In genomic region chr18:48519431-48520100, GRCh38 we compare ENCODE assay signal across 20 cellular contexts. TPM values are rescaled to one million over a fixed set of nuclear protein-coding genes. Genes with fewer than 3 reads are reported as not detected.
DNase-seq lines count a peak whose midpoint lies in the region; FAIRE-seq and TF ChIP-seq lines count a peak whose summit lies in the region.
"Had no signal": no experiment of that assay in that cellular context is flagged by ENCODE, and none has a peak within 500 bp of the region (broad histone marks: within the 10 kb centered on the region; RNA-seq: fewer than 3 reads in every experiment).

No MANE protein-coding gene starts in this region.

- no peaks in the 10 kb centered on the region for H4K20me1 ChIP-seq in PC-9 (ENCODE audit: insufficient read depth)
- H4K20me1 ChIP-seq in endothelial cell of umbilical vein (replicated peaks; ENCODE audit: control insufficient read depth, extremely low read depth, insufficient read depth, low read length) = no peaks in the 10 kb centered on the region
- H4K20me1 ChIP-seq in keratinocyte (ENCODE audit: control insufficient read depth, extremely low read depth, insufficient read depth, low read length) = no peaks in the 10 kb centered on the region
- no peaks in the 10 kb centered on the region for H4K20me1 ChIP-seq in MM.1S (ENCODE audit: insufficient read depth, low read length)
- H4K20me1 ChIP-seq: BLaER1 treated with 17β-estradiol and CSF1 and Interleukin-3, amounts not matched to agents 10 nM and 100 nM had no signal

- H3K79me2 ChIP-seq in PC-9 (ENCODE audit: low read depth) (no peaks in the 10 kb centered on the region), endothelial cell of umbilical vein (ENCODE audit: control insufficient read depth, insufficient read depth, low read length) (no peaks in the 10 kb centered on the region), keratinocyte (ENCODE audit: control insufficient read depth, insufficient read depth, low read length) (no peaks in the 10 kb centered on the region), MM.1S (ENCODE audit: low read length) (no peaks in the 10 kb centered on the region)

- H3K9me2 ChIP-seq in PC-9 (ENCODE audit: insufficient read depth) (no peaks in the 10 kb centered on the region), MM.1S (replicated peaks; ENCODE audit: insufficient read depth, low read length) (no peaks in the 10 kb centered on the region)

- POLR2A ChIA-PET in PC-9 (lab: Charles Lee; ENCODE audit: unreplicated experiment) = interaction anchor here (0.5 to 0.7 kb wide), 3 partner anchors 15 to 475 kb away, joined by 3 to 6 read pairs (median 4); no protein-coding TSS in a partner anchor
- POLR2A ChIA-PET in endothelial cell of umbilical vein (lab: Charles Lee) = no interaction called here
- POLR2A ChIA-PET in GM10248 (lab: Yijun Ruan, JAX) = no interaction called here

- H3K9me3 ChIP-seq in PC-9 (ENCODE audit: insufficient read depth, low read depth) (no peaks in the 10 kb centered on the region), endothelial cell of umbilical vein (replicated peaks; ENCODE audit: control insufficient read depth, insufficient read depth, low read length) (no peaks in the 10 kb centered on the region), keratinocyte (ENCODE audit: control insufficient read depth, low read depth, low read length) (no peaks in the 10 kb centered on the region), MM.1S (replicated peaks; ENCODE audit: insufficient read depth, low read length) (no peaks in the 10 kb centered on the region), colonic mucosa (no peaks in the 10 kb centered on the region)

- peak; percentile 83 for FAIRE-seq in endothelial cell of umbilical vein (lab: Jason Lieb, UNC)
- peak; percentile 5 for FAIRE-seq in keratinocyte (lab: Jason Lieb, UNC)
- FAIRE-seq: GM12891, HTR-8/SVneo had no signal

- dilution Hi-C loops in endothelial cell of umbilical vein (cut with MboI; ENCODE audit: extremely low pct_ligation_motif_present, low sequenced_read_pairs) = no loop called here
- dilution Hi-C loops in keratinocyte (cut with MboI; ENCODE audit: extremely low pct_ligation_motif_present, low sequenced_read_pairs) = no loop called here

- BruUV-seq in PC-9 (replicated peaks; lab: Mats Ljungman, UMichigan) (no TSS peak), endothelial cell of umbilical vein (replicated peaks; lab: Mats Ljungman, UMichigan) (no TSS peak)

- H3K36me3 ChIP-seq in PC-9 (ENCODE audit: low read depth) (no peaks in the 10 kb centered on the region), endothelial cell of umbilical vein (ENCODE audit: control insufficient read depth in 2 of 2, extremely low read depth in 1 of 2, insufficient read depth in 2 of 2, low read length in 2 of 2) (no peaks in the 10 kb centered on the region), keratinocyte (ENCODE audit: control insufficient read depth in 2 of 2, extremely low read depth in 1 of 2, insufficient read depth in 2 of 2, low read length in 2 of 2) (no peaks in the 10 kb centered on the region), MM.1S (replicated peaks; ENCODE audit: insufficient read depth, low read length) (no peaks in the 10 kb centered on the region), colonic mucosa (no peaks in the 10 kb centered on the region)
- H3K36me3 ChIP-seq: BLaER1 treated with 17β-estradiol and CSF1 and Interleukin-3, amounts not matched to agents 10 nM and 100 nM had no signal

- H3K9ac ChIP-seq in endothelial cell of umbilical vein (replicated peaks; ENCODE audit: extremely low read depth, insufficient read depth, low read length) (no peak overlapping the region), keratinocyte (ENCODE audit: control insufficient read depth, extremely low read depth, insufficient read depth, low read length) (no peak overlapping the region), MM.1S (ENCODE audit: low read length) (no peak overlapping the region), colonic mucosa (ENCODE audit: low read depth in 2 of 2, low read length in 2 of 2) (no peak overlapping the region)
- H3K9ac ChIP-seq: BLaER1 treated with 17β-estradiol and CSF1 and Interleukin-3, amounts not matched to agents 10 nM and 100 nM had no signal

- H3K27me3 ChIP-seq in PC-9 (ENCODE audit: insufficient read depth, low read depth) = no peaks in the 10 kb centered on the region
- H3K27me3 ChIP-seq in endothelial cell of umbilical vein (ENCODE audit: control insufficient read depth in 2 of 2, insufficient read depth in 2 of 2, low read length in 2 of 2) = no peaks in the 10 kb centered on the region
- H3K27me3 ChIP-seq in keratinocyte (ENCODE audit: control insufficient read depth, extremely low read depth, insufficient read depth, low read length) = peaks cover 5% of the 10 kb centered on the region
- no peaks in the 10 kb centered on the region for H3K27me3 ChIP-seq in MM.1S (replicated peaks; ENCODE audit: insufficient read depth, low read length)
- H3K27me3 ChIP-seq in colonic mucosa = no peaks in the 10 kb centered on the region
- H3K27me3 ChIP-seq: BLaER1 treated with 17β-estradiol and CSF1 and Interleukin-3, amounts not matched to agents 10 nM and 100 nM had no signal

- H3K4me2 ChIP-seq in PC-9 (peak overlapping the region; percentile 6; the same call in 1 of the 2 replicates), endothelial cell of umbilical vein (ENCODE audit: insufficient read depth, low read length) (no peak overlapping the region), keratinocyte (ENCODE audit: control insufficient read depth, extremely low read depth, insufficient read depth, low read depth, low read length) (no peak overlapping the region), MM.1S (ENCODE audit: low read depth, low read length) (no peak overlapping the region)
- H3K4me2 ChIP-seq: BLaER1 treated with 17β-estradiol and CSF1 and Interleukin-3, amounts not matched to agents 10 nM and 100 nM; GM23338 had no signal

- H3K27ac ChIP-seq in PC-9 (no peak overlapping the region), endothelial cell of umbilical vein (ENCODE audit: insufficient read depth, low read depth, low read length) (no peak overlapping the region), keratinocyte (ENCODE audit: control insufficient read depth, insufficient read depth, low read length) (no peak overlapping the region), MM.1S (ENCODE audit: low read length) (no peak overlapping the region), colonic mucosa (no peak overlapping the region)
- H3K27ac ChIP-seq: BLaER1 treated with 17β-estradiol and CSF1 and Interleukin-3, amounts not matched to agents 10 nM and 100 nM; HL-60 had no signal

- intact Hi-C loops in PC-9 (cut with micrococcal nuclease; ENCODE audit: unreplicated experiment) (no loop called here), endothelial cell of umbilical vein (cut with micrococcal nuclease) (no loop called here), colonic mucosa (cut with DNase I) (no loop called here)

- CTCF ChIA-PET in PC-9 (lab: Charles Lee) = no interaction called here
- CTCF ChIA-PET in endothelial cell of umbilical vein (lab: Charles Lee) = interaction anchor here (1.0 to 1.4 kb wide), 5 partner anchors 11 to 74 kb away, joined by 3 to 5 read pairs (median 3); no protein-coding TSS in a partner anchor
- CTCF ChIA-PET in GM10248 (lab: Yijun Ruan, JAX) = no interaction called here

- TF ChIP-seq POLR2A in endothelial cell of umbilical vein (IDR thresholded peaks at IDR 0.05; ENCODE audit: low read depth, low read length) = no peak

- H3F3A ChIP-seq in PC-9 (ENCODE audit: insufficient read depth, low read depth) (no peaks in the 10 kb centered on the region), MM.1S (ENCODE audit: insufficient read depth, low read length) (no peaks in the 10 kb centered on the region)

- H3K4me3 ChIP-seq in PC-9 (no peak overlapping the region), endothelial cell of umbilical vein (replicated peaks in 1 of 3; ENCODE audit: insufficient read depth in 1 of 3, low read depth in 1 of 3, low read length in 3 of 3) (no peak overlapping the region), keratinocyte (ENCODE audit: control insufficient read depth in 2 of 3, extremely low read depth in 1 of 3, insufficient read depth in 2 of 3, low read depth in 1 of 3, low read length in 3 of 3) (no peak overlapping the region), MM.1S (ENCODE audit: low read length) (no peak overlapping the region), colonic mucosa (no peak overlapping the region)
- H3K4me3 ChIP-seq: BLaER1 treated with 17β-estradiol and CSF1 and Interleukin-3, amounts not matched to agents 10 nM and 100 nM; GM23338 had no signal

- H3K4me1 ChIP-seq in PC-9 (replicated peaks; ENCODE audit: insufficient read depth) (peaks cover 11% of the 10 kb centered on the region; the same call in 1 of the 2 replicates), endothelial cell of umbilical vein (ENCODE audit: control insufficient read depth, extremely low read depth, insufficient read depth, low read length) (peaks cover 5% of the 10 kb centered on the region), keratinocyte (ENCODE audit: control insufficient read depth, extremely low read depth, insufficient read depth, low read length) (no peaks in the 10 kb centered on the region), MM.1S (ENCODE audit: low read length) (0 out of 2 replicates have a peak, but pooled peaks cover 2% of the 10 kb centered on the region), colonic mucosa (no peaks in the 10 kb centered on the region)

- DNase-seq in ELR (ENCODE audit: low read depth) = peak; percentile 33
- DNase-seq in PC-9 = no peak
- peak; percentile 58 for DNase-seq in endothelial cell of umbilical vein (ENCODE audit: low read depth, low spot score)
- DNase-seq in keratinocyte (ENCODE audit: low read depth, low spot score) = no peak
- no peak for DNase-seq in NCI-H526 (lab: John Stamatoyannopoulos, UW)
- DNase-seq in GM10248 (ENCODE audit: extremely low spot score) = no peak
- DNase-seq in MM.1S = no peak
- DNase-seq in colonic mucosa = no peak
- DNase-seq: 8988T; Calu3; CD8-positive, alpha-beta T cell; DMS79 treated with DMSO at 0.1 percent for 48 hours; H7; HFFc6; IMR-90 had no signal

- H2AFZ ChIP-seq in PC-9 (no peak overlapping the region), endothelial cell of umbilical vein (ENCODE audit: low read depth, low read length) (no peak overlapping the region), keratinocyte (ENCODE audit: control insufficient read depth, low read length) (no peak overlapping the region), MM.1S (ENCODE audit: low read length) (no peak overlapping the region)
- H2AFZ ChIP-seq: GM23338 had no signal

- H3K9me1 ChIP-seq in endothelial cell of umbilical vein (replicated peaks; ENCODE audit: control insufficient read depth, extremely low read depth, insufficient read depth, low read length) (no peaks in the 10 kb centered on the region), keratinocyte (ENCODE audit: control insufficient read depth, extremely low read depth, insufficient read depth, low read length) (no peaks in the 10 kb centered on the region)

- TF ChIP-seq CTCF in PC-9 (conservative IDR thresholded peaks at IDR 0.05) (no peak), endothelial cell of umbilical vein (IDR thresholded peaks at IDR 0.05; ENCODE audit: extremely low read depth in 1 of 2, insufficient read depth in 1 of 2, low read depth in 1 of 2, low read length in 2 of 2) (no peak), keratinocyte (optimal IDR thresholded peaks at IDR 0.05 in 1 of 3, IDR thresholded peaks at IDR 0.05 in 1 of 3, conservative IDR thresholded peaks at IDR 0.05 in 1 of 3; ENCODE audit: extremely low read depth in 1 of 3, insufficient read depth in 2 of 3, low read length in 3 of 3) (no peak), GM10248 (IDR thresholded peaks at IDR 0.05; ENCODE audit: control extremely low read depth, extremely low read depth, low read depth, missing control alignments) (no peak), MM.1S (IDR thresholded peaks at IDR 0.05; ENCODE audit: low read length) (no peak), colonic mucosa (IDR thresholded peaks at IDR 0.05) (no peak)

RNA-seq across cellular contexts. Expression of gene CTIF, which starts 19.3 kb away (rescaled TPM):
- 17.0 and 26.2 TPM in 2 replicates for total RNA-seq in PC-9 (2021)
- 49.4 and 57.7 TPM in 2 replicates for total RNA-seq in endothelial cell of umbilical vein
- polyA plus RNA-seq in endothelial cell of umbilical vein = 20.9 and 24.1 TPM in 2 replicates
- 13.1 and 19.0 TPM in 2 replicates for polyA plus RNA-seq in endothelial cell of umbilical vein (2011; cell fraction: cytosol; rRNA removed)
- 64.5 and 75.2 TPM in 2 replicates for polyA plus RNA-seq in endothelial cell of umbilical vein (2011; cell fraction: nucleus; rRNA removed)
- 25.8 and 30.4 TPM in 2 replicates for polyA plus RNA-seq in endothelial cell of umbilical vein (2012)
- 43.4 and 54.5 TPM in 2 replicates for polyA minus RNA-seq in endothelial cell of umbilical vein
- 8.0 TPM for polyA minus RNA-seq in endothelial cell of umbilical vein (2011; cell fraction: cytosol; rRNA and poly(A)+ RNA removed)
- 61.2 and 104 TPM in 2 replicates for polyA minus RNA-seq in endothelial cell of umbilical vein (2011; cell fraction: nucleus; rRNA and poly(A)+ RNA removed)
- polyA plus RNA-seq in keratinocyte = 13.6 to 21.9 TPM (median 15.0 TPM) in 3 replicates
- 17.5 TPM for polyA plus RNA-seq in keratinocyte (2011; ENCODE audit: low read depth)
- 9.1 and 14.6 TPM in 2 replicates for polyA plus RNA-seq in keratinocyte (2011; cell fraction: cytosol; rRNA removed)
- polyA plus RNA-seq in keratinocyte (2011; cell fraction: nucleus; rRNA removed) = 39.1 and 50.4 TPM in 2 replicates
- polyA plus RNA-seq in keratinocyte (2012; ENCODE audit: low replicate concordance) = 24.1 and 30.8 TPM in 2 replicates
- polyA minus RNA-seq in keratinocyte = 32.1 to 53.2 TPM (median 34.4 TPM) in 3 replicates
- 20.9 TPM for polyA minus RNA-seq in keratinocyte (2011; cell fraction: cytosol; rRNA and poly(A)+ RNA removed)
- polyA minus RNA-seq in keratinocyte (2011; cell fraction: nucleus; rRNA and poly(A)+ RNA removed) = 32.9 and 56.7 TPM in 2 replicates
- total RNA-seq in colonic mucosa = 10 to 100 TPM; 13.0 to 16.7 TPM

Comparison
In these comparisons a context has a peak if more than half of its experiments do, and no peak if none do; other contexts are left out.
1. DNase-seq: peak in ELR (single experiment) and endothelial cell of umbilical vein (single experiment); none in PC-9 (0 of 2), keratinocyte (single experiment), NCI-H526 (0 of 2), GM10248 (single experiment), MM.1S (single experiment) and colonic mucosa (single experiment).